ENCODE assay signal across 1 cellular context in genomic region chr16:30445408-30446202, GRCh38.
TF ChIP-seq lines count a peak whose summit lies in the region.

A gene with protein sequence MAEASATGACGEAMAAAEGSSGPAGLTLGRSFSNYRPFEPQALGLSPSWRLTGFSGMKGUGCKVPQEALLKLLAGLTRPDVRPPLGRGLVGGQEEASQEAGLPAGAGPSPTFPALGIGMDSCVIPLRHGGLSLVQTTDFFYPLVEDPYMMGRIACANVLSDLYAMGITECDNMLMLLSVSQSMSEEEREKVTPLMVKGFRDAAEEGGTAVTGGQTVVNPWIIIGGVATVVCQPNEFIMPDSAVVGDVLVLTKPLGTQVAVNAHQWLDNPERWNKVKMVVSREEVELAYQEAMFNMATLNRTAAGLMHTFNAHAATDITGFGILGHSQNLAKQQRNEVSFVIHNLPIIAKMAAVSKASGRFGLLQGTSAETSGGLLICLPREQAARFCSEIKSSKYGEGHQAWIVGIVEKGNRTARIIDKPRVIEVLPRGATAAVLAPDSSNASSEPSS (minus strand): TSS chr16:30445874. CDS start chr16:30445727, 147 bp downstream.

TF ChIP-seq in K562, 482 proteins besides CTCF, POLR2A, EP300 and RAD21 (continued from another document):
- TF ChIP-seq ZNF146 (CRISPR knock-in tag; IDR thresholded peaks at IDR 0.05; ENCODE audit: unreplicated experiment), result no peak
- TF ChIP-seq NFXL1 (CRISPR knock-in tag; IDR thresholded peaks at IDR 0.05), result no peak
- no peak for TF ChIP-seq KHSRP (IDR thresholded peaks at IDR 0.05)
- no peak for TF ChIP-seq ZNF140 (CRISPR knock-in tag; IDR thresholded peaks at IDR 0.05)
- peak; percentile 44; the same call in 1 of the 2 replicates for TF ChIP-seq FOSL1 (tag; conservative IDR thresholded peaks at IDR 0.05)
- 0 out of 2 replicates have a peak, but pooled peaks have one; percentile 42 for TF ChIP-seq DPF2 (IDR thresholded peaks at IDR 0.05)
- no peak for TF ChIP-seq MEF2A (IDR thresholded peaks at IDR 0.05; ENCODE audit: control insufficient read depth, low read depth, low read length)
- no peak for TF ChIP-seq ZNF431 (CRISPR knock-in tag; IDR thresholded peaks at IDR 0.05)
- TF ChIP-seq, protein P1, sequence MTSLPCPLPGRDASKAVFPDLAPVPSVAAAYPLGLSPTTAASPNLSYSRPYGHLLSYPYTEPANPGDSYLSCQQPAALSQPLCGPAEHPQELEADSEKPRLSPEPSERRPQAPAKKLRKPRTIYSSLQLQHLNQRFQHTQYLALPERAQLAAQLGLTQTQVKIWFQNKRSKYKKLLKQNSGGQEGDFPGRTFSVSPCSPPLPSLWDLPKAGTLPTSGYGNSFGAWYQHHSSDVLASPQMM (CRISPR knock-in tag; IDR thresholded peaks at IDR 0.05), result no peak
- no peak for TF ChIP-seq HNRNPUL1 (IDR thresholded peaks at IDR 0.05; ENCODE audit: low read length)
- TF ChIP-seq PTBP1 (IDR thresholded peaks at IDR 0.05; ENCODE audit: low read depth, low read length), result 0 out of 2 replicates have a peak, but pooled peaks have one; percentile 47
- TF ChIP-seq, protein P2, sequence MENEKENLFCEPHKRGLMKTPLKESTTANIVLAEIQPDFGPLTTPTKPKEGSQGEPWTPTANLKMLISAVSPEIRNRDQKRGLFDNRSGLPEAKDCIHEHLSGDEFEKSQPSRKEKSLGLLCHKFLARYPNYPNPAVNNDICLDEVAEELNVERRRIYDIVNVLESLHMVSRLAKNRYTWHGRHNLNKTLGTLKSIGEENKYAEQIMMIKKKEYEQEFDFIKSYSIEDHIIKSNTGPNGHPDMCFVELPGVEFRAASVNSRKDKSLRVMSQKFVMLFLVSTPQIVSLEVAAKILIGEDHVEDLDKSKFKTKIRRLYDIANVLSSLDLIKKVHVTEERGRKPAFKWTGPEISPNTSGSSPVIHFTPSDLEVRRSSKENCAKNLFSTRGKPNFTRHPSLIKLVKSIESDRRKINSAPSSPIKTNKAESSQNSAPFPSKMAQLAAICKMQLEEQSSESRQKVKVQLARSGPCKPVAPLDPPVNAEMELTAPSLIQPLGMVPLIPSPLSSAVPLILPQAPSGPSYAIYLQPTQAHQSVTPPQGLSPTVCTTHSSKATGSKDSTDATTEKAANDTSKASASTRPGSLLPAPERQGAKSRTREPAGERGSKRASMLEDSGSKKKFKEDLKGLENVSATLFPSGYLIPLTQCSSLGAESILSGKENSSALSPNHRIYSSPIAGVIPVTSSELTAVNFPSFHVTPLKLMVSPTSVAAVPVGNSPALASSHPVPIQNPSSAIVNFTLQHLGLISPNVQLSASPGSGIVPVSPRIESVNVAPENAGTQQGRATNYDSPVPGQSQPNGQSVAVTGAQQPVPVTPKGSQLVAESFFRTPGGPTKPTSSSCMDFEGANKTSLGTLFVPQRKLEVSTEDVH (IDR thresholded peaks at IDR 0.05; ENCODE audit: low read depth, partially characterized antibody), result no peak
- TF ChIP-seq, protein P3, sequence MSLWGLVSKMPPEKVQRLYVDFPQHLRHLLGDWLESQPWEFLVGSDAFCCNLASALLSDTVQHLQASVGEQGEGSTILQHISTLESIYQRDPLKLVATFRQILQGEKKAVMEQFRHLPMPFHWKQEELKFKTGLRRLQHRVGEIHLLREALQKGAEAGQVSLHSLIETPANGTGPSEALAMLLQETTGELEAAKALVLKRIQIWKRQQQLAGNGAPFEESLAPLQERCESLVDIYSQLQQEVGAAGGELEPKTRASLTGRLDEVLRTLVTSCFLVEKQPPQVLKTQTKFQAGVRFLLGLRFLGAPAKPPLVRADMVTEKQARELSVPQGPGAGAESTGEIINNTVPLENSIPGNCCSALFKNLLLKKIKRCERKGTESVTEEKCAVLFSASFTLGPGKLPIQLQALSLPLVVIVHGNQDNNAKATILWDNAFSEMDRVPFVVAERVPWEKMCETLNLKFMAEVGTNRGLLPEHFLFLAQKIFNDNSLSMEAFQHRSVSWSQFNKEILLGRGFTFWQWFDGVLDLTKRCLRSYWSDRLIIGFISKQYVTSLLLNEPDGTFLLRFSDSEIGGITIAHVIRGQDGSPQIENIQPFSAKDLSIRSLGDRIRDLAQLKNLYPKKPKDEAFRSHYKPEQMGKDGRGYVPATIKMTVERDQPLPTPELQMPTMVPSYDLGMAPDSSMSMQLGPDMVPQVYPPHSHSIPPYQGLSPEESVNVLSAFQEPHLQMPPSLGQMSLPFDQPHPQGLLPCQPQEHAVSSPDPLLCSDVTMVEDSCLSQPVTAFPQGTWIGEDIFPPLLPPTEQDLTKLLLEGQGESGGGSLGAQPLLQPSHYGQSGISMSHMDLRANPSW (CRISPR knock-in tag; IDR thresholded peaks at IDR 0.05), result no peak
- peak; percentile 78; the same call in 1 of the 2 replicates for TF ChIP-seq ZBTB7A (IDR thresholded peaks at IDR 0.05; ENCODE audit: borderline replicate concordance, control insufficient read depth, low read depth, low read length)
- no peak for TF ChIP-seq GATAD2B (IDR thresholded peaks at IDR 0.05; ENCODE audit: borderline replicate concordance)
- TF ChIP-seq ZNF766 (CRISPR knock-in tag; conservative IDR thresholded peaks at IDR 0.05), result peak; percentile 94
- TF ChIP-seq ZKSCAN1 (IDR thresholded peaks at IDR 0.05; ENCODE audit: low read depth, low read length), result no peak
- TF ChIP-seq CREB3L1 (IDR thresholded peaks at IDR 0.05; ENCODE audit: borderline replicate concordance, low read depth), result peak; percentile 55
- TF ChIP-seq ZNF589 (CRISPR knock-in tag; IDR thresholded peaks at IDR 0.05; ENCODE audit: low read depth), result peak; percentile 93
- no peak for TF ChIP-seq CHD4 (IDR thresholded peaks at IDR 0.05; ENCODE audit: insufficient read depth, insufficient replicate concordance, low read depth, low read length, poor library complexity, severe bottlenecking)
TF ChIP-seq in K562: peak in this region for 173.
